ENCODE assay signal across 16 cellular contexts in the genomic region with DNA sequence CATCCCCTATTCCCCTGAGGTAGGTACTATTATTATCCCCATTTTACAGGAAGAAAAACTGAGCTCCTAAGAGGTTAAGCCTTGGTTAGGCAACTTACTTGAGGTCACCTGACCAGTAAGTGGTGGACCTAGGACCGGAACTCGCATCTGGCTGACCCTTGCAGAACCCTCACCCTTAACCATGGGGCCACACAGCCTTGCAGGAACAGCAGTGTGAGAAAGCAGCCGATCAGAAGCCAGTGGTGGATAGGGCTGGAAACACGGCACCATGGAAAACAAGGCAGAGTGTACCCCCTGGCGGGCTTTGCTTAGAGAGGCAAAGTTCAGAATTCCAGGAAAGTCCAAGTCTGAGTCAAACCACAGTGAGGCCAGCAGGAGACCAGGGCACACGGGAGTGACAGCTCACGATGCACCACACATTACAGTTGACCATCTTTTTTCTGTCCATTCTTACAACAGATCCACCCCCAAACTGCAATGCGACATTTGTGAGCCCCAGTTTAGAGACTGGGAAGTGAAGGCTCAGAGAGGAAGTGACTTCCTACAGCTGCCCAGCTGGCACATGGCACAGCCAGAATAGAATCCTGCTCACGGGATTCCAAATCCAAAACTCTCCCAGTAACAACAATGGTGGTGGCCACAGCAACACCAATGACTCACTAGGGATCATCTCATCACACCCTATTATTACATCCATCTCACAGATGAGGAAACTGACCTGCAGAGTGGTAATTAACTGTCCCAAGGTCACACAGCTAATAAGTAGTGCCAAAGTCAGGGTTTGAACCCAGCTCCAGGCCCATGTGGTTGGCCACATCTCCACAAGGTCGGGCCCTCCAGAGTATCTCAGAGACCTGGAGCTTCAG. TPM values are rescaled to one million over a fixed set of nuclear protein-coding genes. Genes with fewer than 3 reads are reported as not detected.
DNase-seq lines count a peak whose midpoint lies in the region; ATAC-seq, FAIRE-seq and TF ChIP-seq lines count a peak whose summit lies in the region.
"Had no signal": no experiment of that assay in that cellular context is flagged by ENCODE, and none has a peak within 500 bp of the region (broad histone marks: within the 10 kb centered on the region; RNA-seq: fewer than 3 reads in every experiment).

No MANE protein-coding gene starts in this region.

- peaks cover 2% of the 10 kb centered on the region for H3K27me3 Mint-ChIP-seq in T-helper 2 cell treated with Interferon-gamma antibody and Interleukin-4, amounts not matched to agents 5 μg/mL and 100 μg/mL, for 36 hours (ENCODE audit: low read depth)
- H3K27me3 Mint-ChIP-seq in naive thymus-derived CD4-positive, alpha-beta T cell, result no peaks in the 10 kb centered on the region

- H4K91ac ChIP-seq in H1 (replicated peaks; ENCODE audit: insufficient read length, low read length), result no peak overlapping the region
- H4K91ac ChIP-seq in mesenchymal stem cell (ENCODE audit: low read length), result no peak overlapping the region

- H3K36me3 ChIP-seq in MG63 (peaks cover 90% of the 10 kb centered on the region), H1 (ENCODE audit: control insufficient read depth in 2 of 4, insufficient read depth in 4 of 4, low read length in 3 of 4) (no peaks in the 10 kb centered on the region), mesenchymal stem cell (ENCODE audit: control insufficient read depth in 1 of 2, insufficient read depth in 2 of 2, low read depth in 1 of 2, low read length in 2 of 2) (peaks cover 14 to 60% of the 10 kb centered on the region in 2 experiments), spleen (peaks cover 0 to 28% (median 0%) of the 10 kb centered on the region in 6 donors)
- no peaks in the 10 kb centered on the region for H3K36me3 ChIP-seq in naive thymus-derived CD4-positive, alpha-beta T cell (ENCODE audit: control insufficient read depth in 2 of 3, insufficient read depth in 3 of 3, low read length in 3 of 3)
- H3K36me3 ChIP-seq: BLaER1, uterus had no signal

- peak; percentile 66 for DNase-seq in AG10803 (ENCODE audit: low read depth)
- peak; percentile 76 for DNase-seq in MG63
- no peak for DNase-seq in H1 (ENCODE audit: low read depth in 1 of 2, low spot score in 2 of 2)
- DNase-seq in mesenchymal stem cell, result peak; percentile 48
- no peak for DNase-seq in spleen
- no peak for DNase-seq in NCI-H446 treated with DMSO at 0.1 percent for 48 hours (lab: John Stamatoyannopoulos, UW)
- DNase-seq in T-helper 2 cell treated with Interferon-gamma antibody and Interleukin-4, amounts not matched to agents 5 μg/mL and 100 μg/mL, for 36 hours (ENCODE audit: low spot score), result no peak
- no peak for DNase-seq in naive thymus-derived CD4-positive, alpha-beta T cell
- DNase-seq: activated naive CD4-positive, alpha-beta T cell treated with anti-CD3 and anti-CD28 coated beads for 36 hours; GDM1; NCI-H1048; NCI-H345; uterus had no signal

- H3K14ac ChIP-seq in H1 (ENCODE audit: insufficient read length) (no peak overlapping the region), mesenchymal stem cell (ENCODE audit: low read length in 2 of 2) (no peak overlapping the region)

- no peaks in the 10 kb centered on the region for H3K9me3 Mint-ChIP-seq in T-helper 2 cell treated with Interferon-gamma antibody and Interleukin-4, amounts not matched to agents 5 μg/mL and 100 μg/mL, for 36 hours
- H3K9me3 Mint-ChIP-seq in naive thymus-derived CD4-positive, alpha-beta T cell, result peaks cover 0 to under 1% (median 0%) of the 10 kb centered on the region in 11 donors
- H3K9me3 Mint-ChIP-seq: activated naive CD4-positive, alpha-beta T cell treated with anti-CD3 and anti-CD28 coated beads for 36 hours had no signal

- H2BK12ac ChIP-seq in H1 (ENCODE audit: low read depth, low read length) (peak overlapping the region; percentile 43; the same call in 1 of the 2 replicates), mesenchymal stem cell (ENCODE audit: low read length in 2 of 2) (no peak overlapping the region)

- WGBS in H1 (ENCODE audit: extremely low coverage in 1 of 2, insufficient coverage in 1 of 2, insufficient read length in 1 of 2, insufficient replicate concordance in 2 of 2, low coverage in 1 of 2, low lambda C conversion rate in 2 of 2, missing lambda C conversion rate in 1 of 2), 2 experiments, result 90% methylated on average over 10 of the region's 10 CpGs; no CpG with 5 or more reads in 1 of the 2 experiments
- 93% methylated on average over 9 of the region's 10 CpGs for WGBS in mesenchymal stem cell
- WGBS in spleen, 5 donors, result 87 to 92% (median 88%) methylated on average over 10 of the region's 10 CpGs

- H2BK20ac ChIP-seq in H1 (ENCODE audit: low read length), result no peak overlapping the region

- no peak overlapping the region for H4K5ac ChIP-seq in H1 (ENCODE audit: insufficient read length, low read depth, low read length)

- no peak for ATAC-seq in naive thymus-derived CD4-positive, alpha-beta T cell
- ATAC-seq: left lung had no signal

- H3K4me3 Mint-ChIP-seq in T-helper 2 cell treated with Interferon-gamma antibody and Interleukin-4, amounts not matched to agents 5 μg/mL and 100 μg/mL, for 36 hours, result no peak overlapping the region
- no peak overlapping the region for H3K4me3 Mint-ChIP-seq in naive thymus-derived CD4-positive, alpha-beta T cell
- H3K4me3 Mint-ChIP-seq: activated naive CD4-positive, alpha-beta T cell treated with anti-CD3 and anti-CD28 coated beads for 36 hours had no signal

- H4K8ac ChIP-seq in H1 (ENCODE audit: extremely low read depth, insufficient read depth, low read length) (no peak overlapping the region), mesenchymal stem cell (ENCODE audit: low read length) (no peak overlapping the region)

- TF ChIP-seq EP300 in H1 (IDR thresholded peaks at IDR 0.05; ENCODE audit: borderline replicate concordance in 1 of 2, low read depth in 2 of 2, low read length in 2 of 2), result no peak

- H2AFZ ChIP-seq in H1 (ENCODE audit: low read length) (no peak overlapping the region), mesenchymal stem cell (ENCODE audit: low read depth, low read length) (no peak overlapping the region)

- H3K9me3 ChIP-seq in MG63 (no peaks in the 10 kb centered on the region), H1 (ENCODE audit: insufficient read depth in 2 of 2, low read depth in 1 of 2, low read length in 1 of 2) (no peaks in the 10 kb centered on the region), mesenchymal stem cell (ENCODE audit: control insufficient read depth, low read length) (no peaks in the 10 kb centered on the region), spleen (no peaks in the 10 kb centered on the region)
- no peaks in the 10 kb centered on the region for H3K9me3 ChIP-seq in naive thymus-derived CD4-positive, alpha-beta T cell (ENCODE audit: control insufficient read depth in 2 of 3, low read length in 3 of 3)
- H3K9me3 ChIP-seq: BLaER1, left lung, uterus had no signal

- peaks cover 0 to 3% (median 0%) of the 10 kb centered on the region in 4 experiments; a peak in 1 of 7 replicates for H3K4me1 ChIP-seq in H1 (replicated peaks in 1 of 4; ENCODE audit: control insufficient read depth in 3 of 4, insufficient read depth in 4 of 4, low read length in 3 of 4)
- peaks cover 41% of the 10 kb centered on the region for H3K4me1 ChIP-seq in mesenchymal stem cell (ENCODE audit: control insufficient read depth, insufficient read depth, low read depth, low read length)
- H3K4me1 ChIP-seq in spleen, result peaks cover 0 to 8% (median 0%) of the 10 kb centered on the region in 6 donors
- H3K4me1 ChIP-seq in naive thymus-derived CD4-positive, alpha-beta T cell (ENCODE audit: control insufficient read depth in 2 of 2, insufficient read depth in 2 of 2, low read length in 2 of 2), result no peaks in the 10 kb centered on the region
- H3K4me1 ChIP-seq: BLaER1 had no signal

- no peak overlapping the region for H3K56ac ChIP-seq in H1 (replicated peaks; ENCODE audit: insufficient read length, low read depth, low read length)

- H3K4me2 ChIP-seq in H1 (ENCODE audit: insufficient read depth in 1 of 2, low read depth in 2 of 2, low read length in 2 of 2) (no peak overlapping the region; a peak in 1 of 4 replicates), mesenchymal stem cell (ENCODE audit: low read length, poor library complexity, severe bottlenecking) (no peak overlapping the region)
- H3K4me2 ChIP-seq: BLaER1 had no signal

- H2AK5ac ChIP-seq in H1 (ENCODE audit: low read depth, low read length) (0 out of 2 replicates have a peak overlapping the region, but pooled peaks have one; percentile 54), mesenchymal stem cell (ENCODE audit: low read length, severe bottlenecking) (peak overlapping the region; percentile 88)

- no peak for TF ChIP-seq CTCF in AG10803 (conservative IDR thresholded peaks at IDR 0.05; ENCODE audit: low read length)
- TF ChIP-seq CTCF in H1 (IDR thresholded peaks at IDR 0.05; ENCODE audit: control extremely low read depth in 1 of 3, insufficient read depth in 1 of 3, low read depth in 1 of 3, low read length in 3 of 3), result no peak
- TF ChIP-seq CTCF in spleen (IDR thresholded peaks at IDR 0.05 in 8 of 11, conservative IDR thresholded peaks at IDR 0.05 in 3 of 11), result no peak

- H2BK5ac ChIP-seq in H1 (ENCODE audit: low read depth, low read length) (no peak overlapping the region), mesenchymal stem cell (ENCODE audit: low read depth, low read length, poor library complexity, severe bottlenecking) (peak overlapping the region; percentile 66)

- H3K4me3 ChIP-seq in AG10803 (ENCODE audit: low read length), result no peak overlapping the region
- no peak overlapping the region for H3K4me3 ChIP-seq in MG63
- H3K4me3 ChIP-seq in H1 (ENCODE audit: extremely low read depth in 1 of 4, insufficient read depth in 2 of 4, low read depth in 3 of 4, low read length in 4 of 4), result no peak overlapping the region
- no peak overlapping the region for H3K4me3 ChIP-seq in mesenchymal stem cell (ENCODE audit: insufficient read depth in 1 of 2, low read depth in 1 of 2, low read length in 2 of 2)
- no peak overlapping the region for H3K4me3 ChIP-seq in spleen
- H3K4me3 ChIP-seq in naive thymus-derived CD4-positive, alpha-beta T cell (ENCODE audit: low read length), result no peak overlapping the region
- H3K4me3 ChIP-seq: BLaER1, left lung, uterus had no signal

- H3K9ac ChIP-seq in H1 (replicated peaks in 1 of 4; ENCODE audit: extremely low read depth in 1 of 4, low read depth in 3 of 4, low read length in 3 of 4) (no peak overlapping the region), mesenchymal stem cell (ENCODE audit: low read length) (peak overlapping the region; percentile 2)
- H3K9ac ChIP-seq: BLaER1 had no signal

- no peak overlapping the region; the same call in none of the 2 replicates for H3K18ac ChIP-seq in H1 (ENCODE audit: extremely low read depth, low read length)
- no peak overlapping the region for H3K18ac ChIP-seq in mesenchymal stem cell (ENCODE audit: low read depth in 1 of 2, low read length in 2 of 2)

- no peak overlapping the region for H3K23ac ChIP-seq in H1 (ENCODE audit: insufficient read length)
- H3K23ac ChIP-seq in mesenchymal stem cell (ENCODE audit: low read length in 2 of 2), result no peak overlapping the region

- H2BK15ac ChIP-seq in H1 (ENCODE audit: low read length), result no peak overlapping the region
- no peak overlapping the region for H2BK15ac ChIP-seq in mesenchymal stem cell (ENCODE audit: low read depth, poor library complexity, severe bottlenecking)

- POLR2A ChIA-PET in H1 (lab: Charles Lee; ENCODE audit: partially characterized antibody), result interaction anchor here (1.4 kb wide), 1 partner anchor 16 kb away, joined by 3 read pairs; no protein-coding TSS in a partner anchor
- POLR2A ChIA-PET in naive thymus-derived CD4-positive, alpha-beta T cell (lab: Charles Lee), result no interaction called here

- H2BK120ac ChIP-seq in H1 (replicated peaks; ENCODE audit: low read depth, low read length) (no peak overlapping the region), mesenchymal stem cell (ENCODE audit: low read depth, low read length) (no peak overlapping the region)

- H4K20me1 ChIP-seq in H1 (replicated peaks in 1 of 2; ENCODE audit: control insufficient read depth in 1 of 2, insufficient read depth in 2 of 2, low read length in 2 of 2), result no peaks in the 10 kb centered on the region
- H4K20me1 ChIP-seq: BLaER1 had no signal

- no peaks in the 10 kb centered on the region for H3K27me3 ChIP-seq in MG63
- no peaks in the 10 kb centered on the region for H3K27me3 ChIP-seq in H1 (replicated peaks in 1 of 4; ENCODE audit: control insufficient read depth in 3 of 4, extremely low read depth in 1 of 4, insufficient read depth in 3 of 4, low read length in 3 of 4)
- no peaks in the 10 kb centered on the region for H3K27me3 ChIP-seq in mesenchymal stem cell (ENCODE audit: control insufficient read depth in 1 of 2, insufficient read depth in 1 of 2, low read length in 2 of 2)
- no peaks in the 10 kb centered on the region for H3K27me3 ChIP-seq in spleen (replicated peaks in 1 of 7)
- H3K27me3 ChIP-seq in naive thymus-derived CD4-positive, alpha-beta T cell (ENCODE audit: control insufficient read depth in 2 of 2, insufficient read depth in 2 of 2, low read length in 2 of 2), result no peaks in the 10 kb centered on the region
- H3K27me3 ChIP-seq: BLaER1, left lung, uterus had no signal

- TF ChIP-seq POLR2A in H1 (IDR thresholded peaks at IDR 0.05; ENCODE audit: control extremely low read depth in 1 of 2, low read depth in 2 of 2, low read length in 2 of 2) (no peak), spleen (IDR thresholded peaks at IDR 0.05) (no peak)

- CTCF ChIA-PET in H1 (lab: Charles Lee; ENCODE audit: partially characterized antibody), result interaction anchor here (1.0 to 22.4 kb wide), 9 partner anchors 16 to 340 kb away, joined by 3 to 279 read pairs (median 3); a partner anchor contains a TSS
- CTCF ChIA-PET in naive thymus-derived CD4-positive, alpha-beta T cell (lab: Charles Lee), result interaction anchor here (0.5 kb wide), 1 partner anchor 108 kb away, joined by 5 read pairs; no protein-coding TSS in a partner anchor

- intact Hi-C loops in spleen (cut with DNase I; ENCODE audit: low total_unique reads), result no loop called here
- intact Hi-C loops in naive thymus-derived CD4-positive, alpha-beta T cell (cut with micrococcal nuclease), result no loop called here

- H3K23me2 ChIP-seq in H1 (ENCODE audit: low read depth, low read length), result no peaks in the 10 kb centered on the region; the same call in 1 of the 2 replicates

- no peaks in the 10 kb centered on the region for H3K79me2 ChIP-seq in H1 (ENCODE audit: control insufficient read depth in 1 of 2, insufficient read depth in 2 of 2, low read length in 2 of 2)

- H3K79me1 ChIP-seq in H1 (ENCODE audit: low read depth, low read length), result no peaks in the 10 kb centered on the region
- peaks cover 20% of the 10 kb centered on the region for H3K79me1 ChIP-seq in mesenchymal stem cell (replicated peaks; ENCODE audit: low read length, poor library complexity, severe bottlenecking)

- H3K4ac ChIP-seq in H1 (replicated peaks; ENCODE audit: insufficient read length, low read depth, low read length) (no peak overlapping the region), mesenchymal stem cell (ENCODE audit: low read depth in 1 of 2, low read length in 2 of 2) (no peak overlapping the region)

- no peaks in the 10 kb centered on the region for H3K36me3 Mint-ChIP-seq in T-helper 2 cell treated with Interferon-gamma antibody and Interleukin-4, amounts not matched to agents 5 μg/mL and 100 μg/mL, for 36 hours (ENCODE audit: low read depth)
- no peaks in the 10 kb centered on the region for H3K36me3 Mint-ChIP-seq in naive thymus-derived CD4-positive, alpha-beta T cell

- H3K27ac Mint-ChIP-seq in T-helper 2 cell treated with Interferon-gamma antibody and Interleukin-4, amounts not matched to agents 5 μg/mL and 100 μg/mL, for 36 hours, result no peak overlapping the region
- no peak overlapping the region for H3K27ac Mint-ChIP-seq in naive thymus-derived CD4-positive, alpha-beta T cell
- H3K27ac Mint-ChIP-seq: activated naive CD4-positive, alpha-beta T cell treated with anti-CD3 and anti-CD28 coated beads for 36 hours had no signal

- H3K27ac ChIP-seq in H1 (ENCODE audit: low read depth, low read length) (no peak overlapping the region), mesenchymal stem cell (ENCODE audit: low read length, poor library complexity, severe bottlenecking) (peak overlapping the region; percentile 91), spleen (no peak overlapping the region)
- H3K27ac ChIP-seq in naive thymus-derived CD4-positive, alpha-beta T cell (ENCODE audit: low read depth, low read length), result no peak overlapping the region
- H3K27ac ChIP-seq: BLaER1, left lung, uterus had no signal

- no peak for TF ChIP-seq RAD21 in H1 (IDR thresholded peaks at IDR 0.05 in 1 of 2, conservative IDR thresholded peaks at IDR 0.05 in 1 of 2; ENCODE audit: low read depth in 2 of 2, low read length in 2 of 2)

- H3K4me1 Mint-ChIP-seq in T-helper 2 cell treated with Interferon-gamma antibody and Interleukin-4, amounts not matched to agents 5 μg/mL and 100 μg/mL, for 36 hours (ENCODE audit: low read depth), result no peaks in the 10 kb centered on the region
- no peaks in the 10 kb centered on the region for H3K4me1 Mint-ChIP-seq in naive thymus-derived CD4-positive, alpha-beta T cell

- FAIRE-seq in H1 (lab: Jason Lieb, UNC), result no peak
- FAIRE-seq: colon had no signal

RNA-seq across cellular contexts. Expression of a gene that starts 20.3 kb away (rescaled TPM):
- 196 and 322 TPM in 2 replicates for total RNA-seq in MG63 (2014; rRNA removed; shearing (Covaris generic); ENCODE audit: low replicate concordance)
- 5.3 and 7.1 TPM in 2 replicates for total RNA-seq in H1 (2021; fragmentation: NEBNext Ultra II Directional; extraction: Animal tissue kit (Norgen Biotek cat#: 25700))
- 2.1 and 3.8 TPM in 2 replicates for polyA plus RNA-seq in H1 (2011; rRNA removed)
- polyA plus RNA-seq in H1 (2011; cell fraction: cytosol; rRNA removed), result 4.4 TPM
- polyA plus RNA-seq in H1 (2011; cell fraction: nucleus; rRNA removed), result 11.5 TPM
- polyA plus RNA-seq in H1 (2012, experiment 1 of 2), result 2.1 to 3.7 TPM (median 2.8 TPM) in 4 replicates
- 1.6 TPM for polyA plus RNA-seq in H1 (2012, experiment 2 of 2)
- polyA plus RNA-seq in H1 (2013, experiment 1 of 2), result 4.3 TPM
- 4.4 TPM for polyA plus RNA-seq in H1 (2013, experiment 2 of 2)
- polyA minus RNA-seq in H1 (2011; rRNA and poly(A)+ RNA removed), result 3.3 and 3.9 TPM in 2 replicates
- polyA minus RNA-seq in H1 (2011; cell fraction: cytosol; rRNA and poly(A)+ RNA removed), result 4.9 TPM
- 7.5 TPM for polyA minus RNA-seq in H1 (2011; cell fraction: nucleus; rRNA and poly(A)+ RNA removed)
- polyA plus RNA-seq in mesenchymal stem cell (2013, experiment 1 of 2), result 28.1 TPM
- polyA plus RNA-seq in mesenchymal stem cell (2013, experiment 2 of 2), result 25.8 TPM
- total RNA-seq in spleen, result 10 to 100 TPM; 30.3 to 61.5 (median 47.5) TPM
- 10 to 100 TPM in 2 of 3 donors, 1 to 10 TPM in 1; 4.6 to 25.2 (median 15.9) TPM for polyA plus RNA-seq in spleen
- total RNA-seq in naive thymus-derived CD4-positive, alpha-beta T cell, result 1 to 10 TPM in 2 of 5 experiments, under 1 TPM in 2, not detected in 1; 0.73 to 9.2 (median 1.6) TPM
- polyA plus RNA-seq in naive thymus-derived CD4-positive, alpha-beta T cell, result not detected

RNA-seq across cellular contexts. Expression of a gene that starts 46.4 kb away (rescaled TPM):
- total RNA-seq in MG63 (2014; rRNA removed; shearing (Covaris generic); ENCODE audit: low replicate concordance), result 22.6 and 62.7 TPM in 2 replicates
- 50.2 and 50.3 TPM in 2 replicates for total RNA-seq in H1 (2021; fragmentation: NEBNext Ultra II Directional; extraction: Animal tissue kit (Norgen Biotek cat#: 25700))
- polyA plus RNA-seq in H1 (2011; rRNA removed) (60.4 and 88.4 TPM in 2 replicates), spleen (10 to 100 TPM; 10.6 to 14.5 (median 11.2) TPM)
- polyA plus RNA-seq in H1 (2011; cell fraction: cytosol; rRNA removed), result 55.3 TPM
- 166 TPM for polyA plus RNA-seq in H1 (2011; cell fraction: nucleus; rRNA removed)
- polyA plus RNA-seq in H1 (2012, experiment 1 of 2), result 25.0 to 47.4 TPM (median 43.4 TPM) in 4 replicates
- 48.3 TPM for polyA plus RNA-seq in H1 (2012, experiment 2 of 2)
- 31.0 TPM for polyA plus RNA-seq in H1 (2013, experiment 1 of 2)
- 28.8 TPM for polyA plus RNA-seq in H1 (2013, experiment 2 of 2)
- 31.8 and 43.0 TPM in 2 replicates for polyA minus RNA-seq in H1 (2011; rRNA and poly(A)+ RNA removed)
- 29.9 TPM for polyA minus RNA-seq in H1 (2011; cell fraction: cytosol; rRNA and poly(A)+ RNA removed)
- 42.7 TPM for polyA minus RNA-seq in H1 (2011; cell fraction: nucleus; rRNA and poly(A)+ RNA removed)
- 9.7 TPM for polyA plus RNA-seq in mesenchymal stem cell (2013, experiment 1 of 2)
- 9.8 TPM for polyA plus RNA-seq in mesenchymal stem cell (2013, experiment 2 of 2)
- 10 to 100 TPM; 15.7 to 23.1 (median 18.2) TPM for total RNA-seq in spleen
- total RNA-seq in naive thymus-derived CD4-positive, alpha-beta T cell, result 10 to 100 TPM; 20.4 to 30.4 (median 26.0) TPM
- polyA plus RNA-seq in naive thymus-derived CD4-positive, alpha-beta T cell, result 10 to 100 TPM; 25.2 to 32.9 TPM

Comparison
In these comparisons a context has a peak if more than half of its experiments do, and no peak if none do; other contexts are left out.
1. DNase-seq: peak in AG10803 (single experiment), MG63 (single experiment) and mesenchymal stem cell (single experiment); none in H1 (0 of 2), spleen (single experiment), NCI-H446 treated with DMSO at 0.1 percent for 48 hours (single experiment), T-helper 2 cell treated with Interferon-gamma antibody and Interleukin-4, amounts not matched to agents 5 μg/mL and 100 μg/mL, for 36 hours (single experiment) and naive thymus-derived CD4-positive, alpha-beta T cell (0 of 9).